Comparison of ENCODE assay signal across 7 cellular contexts in the genomic region with DNA sequence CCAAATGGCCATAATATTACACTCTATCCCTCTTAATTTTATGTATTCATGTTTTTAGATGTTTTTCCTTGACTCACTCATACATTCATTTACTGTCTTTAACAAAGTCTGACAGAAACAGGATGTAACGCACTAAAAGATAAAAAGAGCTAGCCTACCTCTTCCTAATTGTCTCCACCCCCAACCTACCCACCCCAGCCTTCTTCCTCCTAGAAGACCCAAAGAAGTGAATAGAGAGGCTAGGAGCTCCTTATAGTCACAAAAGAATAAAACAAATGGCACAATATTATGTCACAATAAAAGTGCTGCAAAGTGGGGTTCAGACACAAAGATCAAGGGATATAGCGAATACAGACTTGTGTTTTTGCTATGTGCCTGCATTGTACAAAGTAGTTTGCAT. TPM values are rescaled to one million over a fixed set of nuclear protein-coding genes. Genes with fewer than 3 reads are reported as not detected.
A peak's percentile ranks its signal among the peaks of the same experiment; 100 is the strongest.
DNase-seq lines count a peak whose midpoint lies in the region; ATAC-seq and TF ChIP-seq lines count a peak whose summit lies in the region.

No MANE protein-coding gene starts in this region.

- TF ChIP-seq CTCF in stomach (IDR thresholded peaks at IDR 0.05): no peak

- TF ChIP-seq POLR2A in stomach (IDR thresholded peaks at IDR 0.05): no peak

- H3K4me3 ChIP-seq in HUES64 (ENCODE audit: low read length): peak overlapping the region; percentile 83
- H3K4me3 ChIP-seq in iPS-15b (ENCODE audit: low read depth, low read length): peak overlapping the region; percentile 81
- peak overlapping the region; percentile 74 to 86 (median 84) for H3K4me3 ChIP-seq in stomach

- peaks cover 30% of the 10 kb centered on the region for H3K36me3 Mint-ChIP-seq in activated CD4-positive, alpha-beta memory T cell treated with anti-CD3 and anti-CD28 coated beads, Interleukin-2, amount 10 ng/mL, durations not matched to agents 7 days and 5 days (ENCODE audit: low read depth)

- peak overlapping the region; percentile 94 for H3K27ac Mint-ChIP-seq in activated CD4-positive, alpha-beta memory T cell treated with anti-CD3 and anti-CD28 coated beads, Interleukin-2, amount 10 ng/mL, durations not matched to agents 7 days and 5 days

- H3K27ac ChIP-seq in HUES64 (ENCODE audit: low read depth, low read length): no peak overlapping the region
- H3K27ac ChIP-seq in stomach: peak overlapping the region in 3 of 5 donors; percentile 84 to 98 (median 94)

- no peak for DNase-seq in activated CD4-positive, alpha-beta memory T cell treated with anti-CD3 and anti-CD28 coated beads, Interleukin-2, amount 10 ng/mL, durations not matched to agents 7 days and 5 days
- DNase-seq in stomach: no peak
- DNase-seq in NCI-H345 treated with DMSO at 0.1 percent for 48 hours (lab: John Stamatoyannopoulos, UW; ENCODE audit: unreplicated experiment): no peak
- DNase-seq in OCI-M2 (lab: John Stamatoyannopoulos, UW; ENCODE audit: unreplicated experiment): no peak

- H3K4me1 Mint-ChIP-seq in activated CD4-positive, alpha-beta memory T cell treated with anti-CD3 and anti-CD28 coated beads, Interleukin-2, amount 10 ng/mL, durations not matched to agents 7 days and 5 days: peaks cover 39% of the 10 kb centered on the region

- WGBS in HUES64: 45% methylated on average over 2 of the region's 2 CpGs
- WGBS in stomach, 5 donors: 9 to 20% (median 12%) methylated on average over 2 of the region's 2 CpGs

- intact Hi-C loops in stomach (cut with DNase I; ENCODE audit: low total_unique reads): no loop called here

- no peaks in the 10 kb centered on the region for H3K27me3 Mint-ChIP-seq in activated CD4-positive, alpha-beta memory T cell treated with anti-CD3 and anti-CD28 coated beads, Interleukin-2, amount 10 ng/mL, durations not matched to agents 7 days and 5 days

- no peak for ATAC-seq in GM18511 (IDR thresholded peaks at IDR 0.05; ENCODE audit: unreplicated experiment)

- H3K9me3 ChIP-seq in HUES64 (ENCODE audit: insufficient read depth, low read depth, low read length) (no peaks in the 10 kb centered on the region), iPS-15b (ENCODE audit: control insufficient read depth, insufficient read depth, low read length) (no peaks in the 10 kb centered on the region), stomach (no peaks in the 10 kb centered on the region)

- H3K4me3 Mint-ChIP-seq in activated CD4-positive, alpha-beta memory T cell treated with anti-CD3 and anti-CD28 coated beads, Interleukin-2, amount 10 ng/mL, durations not matched to agents 7 days and 5 days: peak overlapping the region; percentile 98

- 0 out of 2 replicates have a peak, but pooled peaks cover 8% of the 10 kb centered on the region for H3K4me1 ChIP-seq in HUES64 (ENCODE audit: insufficient read depth, low read length)
- H3K4me1 ChIP-seq in iPS-15b (ENCODE audit: control insufficient read depth, insufficient read depth, low read length): peaks cover 2% of the 10 kb centered on the region
- H3K4me1 ChIP-seq in stomach: peaks cover 10 to 51% (median 26%) of the 10 kb centered on the region in 4 donors

- H3K36me3 ChIP-seq in HUES64 (ENCODE audit: insufficient read depth, low read length): peaks cover 39% of the 10 kb centered on the region
- peaks cover 3% of the 10 kb centered on the region for H3K36me3 ChIP-seq in iPS-15b (ENCODE audit: control insufficient read depth, insufficient read depth, low read length)
- peaks cover 18 to 39% (median 38%) of the 10 kb centered on the region in 4 donors for H3K36me3 ChIP-seq in stomach

- TF ChIP-seq EP300 in stomach (IDR thresholded peaks at IDR 0.05): no peak

- POLR2A ChIA-PET in activated CD4-positive, alpha-beta memory T cell treated with anti-CD3 and anti-CD28 coated beads, Interleukin-2, amount 10 ng/mL, durations not matched to agents 7 days and 5 days (lab: Charles Lee): interaction anchor here (0.8 to 3.2 kb wide), 14 partner anchors 11 to 1129 kb away, joined by 3 to 31 read pairs (median 4); a partner anchor contains a TSS

- H3K9ac ChIP-seq in HUES64 (ENCODE audit: low read depth, low read length) (peak overlapping the region; percentile 99), iPS-15b (ENCODE audit: low read depth, low read length) (peak overlapping the region; percentile 99)

- H3K27me3 ChIP-seq in HUES64 (ENCODE audit: insufficient read depth, low read length) (no peaks in the 10 kb centered on the region), iPS-15b (ENCODE audit: control insufficient read depth, insufficient read depth, low read length) (no peaks in the 10 kb centered on the region), stomach (no peaks in the 10 kb centered on the region)

- H3K9me3 Mint-ChIP-seq in activated CD4-positive, alpha-beta memory T cell treated with anti-CD3 and anti-CD28 coated beads, Interleukin-2, amount 10 ng/mL, durations not matched to agents 7 days and 5 days: no peaks in the 10 kb centered on the region

- CTCF ChIA-PET in activated CD4-positive, alpha-beta memory T cell treated with anti-CD3 and anti-CD28 coated beads, Interleukin-2, amount 10 ng/mL, durations not matched to agents 7 days and 5 days (lab: Charles Lee): interaction anchor here (0.5 to 3.0 kb wide), 2 partner anchors 119 to 185 kb away, joined by 4 to 16 read pairs; no protein-coding TSS in a partner anchor

RNA-seq across cellular contexts. Expression of a gene that starts 0.7 kb away (rescaled TPM):
- 21.4 TPM for polyA plus RNA-seq in HUES64 (2013, experiment 1 of 2)
- 20.7 TPM for polyA plus RNA-seq in HUES64 (2013, experiment 2 of 2)
- 10 to 100 TPM; 48.0 to 48.9 TPM for total RNA-seq in activated CD4-positive, alpha-beta memory T cell treated with anti-CD3 and anti-CD28 coated beads, Interleukin-2, amount 10 ng/mL, durations not matched to agents 7 days and 5 days
- 10 to 100 TPM; 20.4 to 75.4 (median 32.1) TPM for total RNA-seq in stomach
- 10 to 100 TPM; 11.9 to 22.2 (median 14.7) TPM for polyA plus RNA-seq in stomach

RNA-seq across cellular contexts. Expression of a gene that starts 1.3 kb away (rescaled TPM):
- 8.4 TPM for polyA plus RNA-seq in HUES64 (2013, experiment 1 of 2)
- polyA plus RNA-seq in HUES64 (2013, experiment 2 of 2): 11.2 TPM
- total RNA-seq in activated CD4-positive, alpha-beta memory T cell treated with anti-CD3 and anti-CD28 coated beads, Interleukin-2, amount 10 ng/mL, durations not matched to agents 7 days and 5 days: 10 to 100 TPM; 18.8 to 22.0 TPM
- 10 to 100 TPM in 2 of 5 donors, 1 to 10 TPM in 3; 1.3 to 37.9 (median 6.4) TPM for total RNA-seq in stomach
- 1 to 10 TPM; 1.4 to 2.9 (median 2.4) TPM for polyA plus RNA-seq in stomach

RNA-seq across cellular contexts. Expression of a gene that starts 31.0 kb away (rescaled TPM):
- polyA plus RNA-seq in HUES64 (2013, experiment 1 of 2): 149 TPM
- polyA plus RNA-seq in HUES64 (2013, experiment 2 of 2): 150 TPM
- 100 to 1,000 TPM; 145 to 152 TPM for total RNA-seq in activated CD4-positive, alpha-beta memory T cell treated with anti-CD3 and anti-CD28 coated beads, Interleukin-2, amount 10 ng/mL, durations not matched to agents 7 days and 5 days
- 100 to 1,000 TPM in 3 of 5 donors, 10 to 100 TPM in 2; 59.5 to 328 (median 118) TPM for total RNA-seq in stomach
- polyA plus RNA-seq in stomach: 10 to 100 TPM; 11.0 to 22.2 (median 20.2) TPM
